ENCODE assay signal across 8 cellular contexts in the genomic region with DNA sequence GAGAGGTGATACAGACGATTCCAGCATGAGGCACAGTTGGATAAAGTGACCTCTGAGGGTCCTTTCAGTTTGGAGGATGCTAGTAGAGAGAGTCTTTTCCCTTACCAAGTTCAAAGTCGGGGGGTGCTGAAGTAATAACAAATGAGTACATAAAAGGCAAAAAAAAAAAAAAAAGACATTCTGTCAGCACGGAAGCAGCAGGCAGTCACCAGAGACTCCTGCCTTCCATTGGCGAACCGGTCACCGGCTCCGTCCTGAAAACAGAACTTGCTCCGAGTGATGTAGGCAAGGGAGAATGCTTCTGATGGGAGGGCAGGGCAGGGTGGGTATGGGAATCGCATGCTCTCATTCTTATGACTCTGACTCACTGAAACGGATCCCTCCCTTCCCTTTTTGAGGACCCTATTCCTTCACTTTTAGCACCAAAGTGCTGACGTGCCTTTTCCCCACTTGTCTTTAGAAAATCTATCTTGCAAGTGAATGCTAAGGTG.
DNase-seq lines count a peak whose midpoint lies in the region; ATAC-seq, FAIRE-seq and TF ChIP-seq lines count a peak whose summit lies in the region.

No MANE protein-coding gene starts in this region.

- no peaks in the 10 kb centered on the region for H3K27me3 Mint-ChIP-seq in osteocyte (ENCODE audit: unreplicated experiment)

- peak overlapping the region; percentile 99 for H3K27ac Mint-ChIP-seq in osteocyte (ENCODE audit: unreplicated experiment)

- FAIRE-seq in RCC 7860 (lab: Jason Lieb, UNC) = no peak

- peaks cover 80% of the 10 kb centered on the region for H3K4me1 Mint-ChIP-seq in osteocyte (ENCODE audit: unreplicated experiment)

- peak overlapping the region; percentile 69 for H3K4me3 Mint-ChIP-seq in osteocyte (ENCODE audit: unreplicated experiment)

- ATAC-seq in esophagus mucosa (peak; percentile 46), HG03175 (IDR thresholded peaks at IDR 0.05; ENCODE audit: unreplicated experiment) (no peak), GM21786 (IDR thresholded peaks at IDR 0.05; ENCODE audit: unreplicated experiment) (no peak)

- DNase-seq in EL (peak; percentile 96), RCC 7860 (ENCODE audit: low spot score) (peak; percentile 69), osteocyte (ENCODE audit: extremely low spot score, unreplicated experiment) (peak; percentile 90), NCI-H2196 (lab: John Stamatoyannopoulos, UW; ENCODE audit: unreplicated experiment) (no peak)
- DNase-seq in activated naive CD4-positive, alpha-beta T cell treated with anti-CD3 and anti-CD28 coated beads, Interleukin-2, amount 50 U/mL, for 16 hours = no peak

- H3K36me3 Mint-ChIP-seq in osteocyte (ENCODE audit: unreplicated experiment) = no peaks in the 10 kb centered on the region

- H3K9me3 Mint-ChIP-seq in osteocyte (ENCODE audit: unreplicated experiment) = no peaks in the 10 kb centered on the region

- TF ChIP-seq CTCF in osteocyte (IDR thresholded peaks at IDR 0.05) = no peak

Comparison
In these comparisons a context has a peak if more than half of its experiments do, and no peak if none do; other contexts are left out.
1. DNase-seq: peak in EL (single experiment), RCC 7860 (single experiment) and osteocyte (single experiment); none in NCI-H2196 (single experiment) and activated naive CD4-positive, alpha-beta T cell treated with anti-CD3 and anti-CD28 coated beads, Interleukin-2, amount 50 U/mL, for 16 hours (single experiment).